Comparison of ENCODE assay signal across 1 cellular context in the genomic region with DNA sequence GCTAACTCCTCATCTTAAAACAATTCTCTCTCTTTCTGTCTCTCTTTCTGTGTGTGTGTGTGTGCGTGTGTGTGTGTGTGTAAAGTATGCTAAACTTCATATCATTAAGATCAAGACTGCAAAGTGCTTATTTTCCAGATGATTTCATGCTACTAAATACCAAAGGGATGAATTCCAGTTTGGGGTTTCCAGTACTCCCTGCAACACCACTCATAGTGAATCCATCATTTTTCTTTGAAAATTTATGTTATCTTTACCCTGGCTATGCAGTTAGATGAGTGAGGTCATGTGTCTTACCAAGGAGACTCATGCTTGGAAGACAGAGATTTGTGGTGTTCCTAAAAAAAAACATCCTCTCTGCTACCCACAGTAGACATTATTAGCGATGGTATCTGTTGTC.
TF ChIP-seq lines count a peak whose summit lies in the region.

No MANE protein-coding gene starts in this region.

TF ChIP-seq in SK-N-SH treated with all-trans-retinoic acid at 6 μM for 48 hours, 23 proteins besides CTCF, POLR2A, EP300 and RAD21 (continued from another document):
- TF ChIP-seq CSDC2 (CRISPR knock-in tag; IDR thresholded peaks at IDR 0.05) (no peak), OSR1 (CRISPR knock-in tag; IDR thresholded peaks at IDR 0.05) (no peak), ZFP30 (CRISPR knock-in tag; IDR thresholded peaks at IDR 0.05) (no peak), ZNF8 (CRISPR knock-in tag; IDR thresholded peaks at IDR 0.05) (no peak), TSHZ2 (CRISPR knock-in tag; IDR thresholded peaks at IDR 0.05) (no peak), ZNF565 (CRISPR knock-in tag; conservative IDR thresholded peaks at IDR 0.05; ENCODE audit: low read depth) (no peak), ISL1 (CRISPR knock-in tag; IDR thresholded peaks at IDR 0.05) (peak; percentile 95), ARNTL (CRISPR knock-in tag; IDR thresholded peaks at IDR 0.05; ENCODE audit: borderline replicate concordance, low read depth) (no peak), ZC3H10 (CRISPR knock-in tag; IDR thresholded peaks at IDR 0.05) (no peak), TCF4 (CRISPR knock-in tag; IDR thresholded peaks at IDR 0.05; ENCODE audit: borderline replicate concordance) (no peak), TOX (CRISPR knock-in tag; IDR thresholded peaks at IDR 0.05; ENCODE audit: borderline replicate concordance) (no peak), ESRRG (CRISPR knock-in tag; IDR thresholded peaks at IDR 0.05) (no peak), ZNF70 (CRISPR knock-in tag; IDR thresholded peaks at IDR 0.05) (no peak), BACH2 (CRISPR knock-in tag; IDR thresholded peaks at IDR 0.05; ENCODE audit: borderline replicate concordance) (no peak), RARB (CRISPR knock-in tag; IDR thresholded peaks at IDR 0.05) (no peak), GLIS3 (CRISPR knock-in tag; IDR thresholded peaks at IDR 0.05) (0 out of 2 replicates have a peak, but pooled peaks have one; percentile 36), SNAI2 (CRISPR knock-in tag; IDR thresholded peaks at IDR 0.05) (no peak), ZFP3 (CRISPR knock-in tag; IDR thresholded peaks at IDR 0.05) (peak; percentile 39; the same call in 1 of the 2 replicates)
- TF ChIP-seq, protein P1, sequence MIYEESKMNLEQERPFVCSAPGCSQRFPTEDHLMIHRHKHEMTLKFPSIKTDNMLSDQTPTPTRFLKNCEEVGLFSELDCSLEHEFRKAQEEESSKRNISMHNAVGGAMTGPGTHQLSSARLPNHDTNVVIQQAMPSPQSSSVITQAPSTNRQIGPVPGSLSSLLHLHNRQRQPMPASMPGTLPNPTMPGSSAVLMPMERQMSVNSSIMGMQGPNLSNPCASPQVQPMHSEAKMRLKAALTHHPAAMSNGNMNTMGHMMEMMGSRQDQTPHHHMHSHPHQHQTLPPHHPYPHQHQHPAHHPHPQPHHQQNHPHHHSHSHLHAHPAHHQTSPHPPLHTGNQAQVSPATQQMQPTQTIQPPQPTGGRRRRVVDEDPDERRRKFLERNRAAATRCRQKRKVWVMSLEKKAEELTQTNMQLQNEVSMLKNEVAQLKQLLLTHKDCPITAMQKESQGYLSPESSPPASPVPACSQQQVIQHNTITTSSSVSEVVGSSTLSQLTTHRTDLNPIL (CRISPR knock-in tag; IDR thresholded peaks at IDR 0.05; ENCODE audit: low read depth) = peak; percentile 77
- TF ChIP-seq, protein P2, sequence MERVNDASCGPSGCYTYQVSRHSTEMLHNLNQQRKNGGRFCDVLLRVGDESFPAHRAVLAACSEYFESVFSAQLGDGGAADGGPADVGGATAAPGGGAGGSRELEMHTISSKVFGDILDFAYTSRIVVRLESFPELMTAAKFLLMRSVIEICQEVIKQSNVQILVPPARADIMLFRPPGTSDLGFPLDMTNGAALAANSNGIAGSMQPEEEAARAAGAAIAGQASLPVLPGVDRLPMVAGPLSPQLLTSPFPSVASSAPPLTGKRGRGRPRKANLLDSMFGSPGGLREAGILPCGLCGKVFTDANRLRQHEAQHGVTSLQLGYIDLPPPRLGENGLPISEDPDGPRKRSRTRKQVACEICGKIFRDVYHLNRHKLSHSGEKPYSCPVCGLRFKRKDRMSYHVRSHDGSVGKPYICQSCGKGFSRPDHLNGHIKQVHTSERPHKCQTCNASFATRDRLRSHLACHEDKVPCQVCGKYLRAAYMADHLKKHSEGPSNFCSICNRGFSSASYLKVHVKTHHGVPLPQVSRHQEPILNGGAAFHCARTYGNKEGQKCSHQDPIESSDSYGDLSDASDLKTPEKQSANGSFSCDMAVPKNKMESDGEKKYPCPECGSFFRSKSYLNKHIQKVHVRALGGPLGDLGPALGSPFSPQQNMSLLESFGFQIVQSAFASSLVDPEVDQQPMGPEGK (CRISPR knock-in tag; IDR thresholded peaks at IDR 0.05; ENCODE audit: borderline replicate concordance) = no peak
- TF ChIP-seq, protein P3, sequence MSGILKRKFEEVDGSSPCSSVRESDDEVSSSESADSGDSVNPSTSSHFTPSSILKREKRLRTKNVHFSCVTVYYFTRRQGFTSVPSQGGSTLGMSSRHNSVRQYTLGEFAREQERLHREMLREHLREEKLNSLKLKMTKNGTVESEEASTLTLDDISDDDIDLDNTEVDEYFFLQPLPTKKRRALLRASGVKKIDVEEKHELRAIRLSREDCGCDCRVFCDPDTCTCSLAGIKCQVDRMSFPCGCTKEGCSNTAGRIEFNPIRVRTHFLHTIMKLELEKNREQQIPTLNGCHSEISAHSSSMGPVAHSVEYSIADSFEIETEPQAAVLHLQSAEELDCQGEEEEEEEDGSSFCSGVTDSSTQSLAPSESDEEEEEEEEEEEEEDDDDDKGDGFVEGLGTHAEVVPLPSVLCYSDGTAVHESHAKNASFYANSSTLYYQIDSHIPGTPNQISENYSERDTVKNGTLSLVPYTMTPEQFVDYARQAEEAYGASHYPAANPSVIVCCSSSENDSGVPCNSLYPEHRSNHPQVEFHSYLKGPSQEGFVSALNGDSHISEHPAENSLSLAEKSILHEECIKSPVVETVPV (CRISPR knock-in tag; IDR thresholded peaks at IDR 0.05) = no peak
